In the genomic region with DNA sequence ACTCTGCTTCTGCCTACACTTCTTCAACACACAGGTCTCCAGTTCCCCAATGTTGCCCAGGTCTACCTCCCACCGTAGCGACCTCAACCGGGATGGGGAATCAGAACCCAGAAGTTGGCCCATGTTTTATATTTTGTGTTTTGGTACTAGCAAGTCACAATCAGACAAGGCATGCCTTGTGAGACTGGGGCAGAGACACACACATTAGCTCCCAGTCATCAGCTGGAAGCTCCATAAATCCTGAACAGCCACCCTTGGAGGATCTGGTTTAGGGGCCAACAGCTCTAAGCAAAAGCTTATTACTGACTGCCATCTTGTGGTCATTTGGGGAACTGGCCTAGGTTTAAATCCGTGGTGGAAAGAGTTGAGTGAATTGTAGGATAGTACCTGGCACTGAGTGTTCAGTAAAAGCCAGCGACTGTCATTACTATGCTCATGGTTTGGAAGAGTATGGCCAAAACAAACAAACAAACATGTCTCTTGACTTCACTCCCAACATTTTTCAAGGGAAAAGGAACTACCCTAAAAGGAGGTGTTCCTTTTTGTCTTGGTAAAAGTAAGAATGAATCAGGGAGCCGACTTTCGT, we compare ENCODE assay signal across 8 cellular contexts. TPM values are rescaled to one million over a fixed set of nuclear protein-coding genes. Genes with fewer than 3 reads are reported as not detected.
A peak's percentile ranks its signal among the peaks of the same experiment; 100 is the strongest.
DNase-seq lines count a peak whose midpoint lies in the region; ATAC-seq, FAIRE-seq and TF ChIP-seq lines count a peak whose summit lies in the region.

No MANE protein-coding gene starts in this region.

- no peaks in the 10 kb centered on the region for H3K79me2 ChIP-seq in HepG2 (ENCODE audit: insufficient read depth, low read length)

- peak; percentile 56 to 59 for ATAC-seq in CD4-positive, CD25-positive, alpha-beta regulatory T cell (ENCODE audit: low read depth in 2 of 2)
- ATAC-seq in HG03442 (IDR thresholded peaks at IDR 0.05; ENCODE audit: unreplicated experiment) (peak; percentile 41), HepG2 (peak; percentile 79), GM19452 (IDR thresholded peaks at IDR 0.05; ENCODE audit: unreplicated experiment) (no peak)

- H3K36me3 Mint-ChIP-seq in CD4-positive, CD25-positive, alpha-beta regulatory T cell, result no peaks in the 10 kb centered on the region
- no peaks in the 10 kb centered on the region for H3K36me3 Mint-ChIP-seq in activated CD4-positive, alpha-beta T cell treated with anti-CD3 and anti-CD28 coated beads, Interleukin-2, amount 10 ng/mL, durations not matched to agents 24 days and 14 days (ENCODE audit: low read depth)

- TF ChIP-seq POLR2A in HepG2 (IDR thresholded peaks at IDR 0.05; ENCODE audit: insufficient read depth in 1 of 2, low read depth in 2 of 2, low read length in 2 of 2), result no peak

- peak; percentile 67 to 89 (median 78) for DNase-seq in CD4-positive, CD25-positive, alpha-beta regulatory T cell
- DNase-seq in NCI-H526 treated with DMSO at 0.1 percent for 48 hours (lab: John Stamatoyannopoulos, UW) (peak; percentile 62), choroid plexus epithelial cell (ENCODE audit: low read depth) (peak; percentile 91), HepG2 (ENCODE audit: low spot score) (peak; percentile 81)
- DNase-seq in activated CD4-positive, alpha-beta T cell treated with anti-CD3 and anti-CD28 coated beads, Interleukin-2, amount 10 ng/mL, durations not matched to agents 24 days and 14 days, result peak; percentile 96
- peak in 2 of 3 donors; percentile 70 to 78 for DNase-seq in stimulated activated CD4-positive, alpha-beta T cell treated with anti-CD3 and anti-CD28 coated beads, TNF-alpha, amount 100 ng/mL, for 48 hours (ENCODE audit: low read depth in 3 of 3)

- TF ChIP-seq RAD21 in HepG2 (CRISPR knock-in tag; IDR thresholded peaks at IDR 0.05), result peak; percentile 99

- FAIRE-seq in HepG2 (lab: Jason Lieb, UNC), result peak; percentile 99

- H3K4me3 Mint-ChIP-seq in CD4-positive, CD25-positive, alpha-beta regulatory T cell, result peak overlapping the region in 1 of 4 donors; percentile 62
- peak overlapping the region; percentile 28 for H3K4me3 Mint-ChIP-seq in activated CD4-positive, alpha-beta T cell treated with anti-CD3 and anti-CD28 coated beads, Interleukin-2, amount 10 ng/mL, durations not matched to agents 24 days and 14 days

- intact Hi-C loops in activated CD4-positive, alpha-beta T cell treated with anti-CD3 and anti-CD28 coated beads, Interleukin-2, amount 10 ng/mL, durations not matched to agents 24 days and 14 days (cut with micrococcal nuclease), result loop anchor here (1.0 to 2.0 kb wide), 6 partner anchors 27 to 444 kb away; no protein-coding TSS in a partner anchor
- intact Hi-C loops in HepG2 (cut with micrococcal nuclease; ENCODE audit: unreplicated experiment), result loop anchor here (1.0 kb wide), 4 partner anchors 159 to 325 kb away; a partner anchor contains a TSS

- no peak overlapping the region for H3K4me3 ChIP-seq in CD4-positive, CD25-positive, alpha-beta regulatory T cell (ENCODE audit: low read depth, low read length)
- H3K4me3 ChIP-seq in choroid plexus epithelial cell (ENCODE audit: low read depth, low read length) (no peak overlapping the region), HepG2 (replicated peaks in 1 of 3; ENCODE audit: insufficient read depth in 1 of 3, low read depth in 2 of 3, low read length in 3 of 3) (no peak overlapping the region)

- in situ Hi-C loops in HepG2 (cut with HindIII; ENCODE audit: extremely low pct_ligation_motif_present, low pct_unique_long_range_greater_than_20kb), result loop anchor here (5.0 to 10.0 kb wide), 2 partner anchors 326 to 443 kb away; a partner anchor contains a TSS

- H3K4me1 Mint-ChIP-seq in CD4-positive, CD25-positive, alpha-beta regulatory T cell, result peaks cover 17 to 40% (median 26%) of the 10 kb centered on the region in 4 donors
- peaks cover 48% of the 10 kb centered on the region for H3K4me1 Mint-ChIP-seq in activated CD4-positive, alpha-beta T cell treated with anti-CD3 and anti-CD28 coated beads, Interleukin-2, amount 10 ng/mL, durations not matched to agents 24 days and 14 days

- whole genome bisulfite sequencing in HepG2 (ENCODE audit: low lambda C conversion rate), result 65% methylated on average over 7 of the region's 7 CpGs

- H3K9me3 ChIP-seq in CD4-positive, CD25-positive, alpha-beta regulatory T cell (ENCODE audit: control insufficient read depth in 2 of 2, low read length in 2 of 2), result no peaks in the 10 kb centered on the region
- no peaks in the 10 kb centered on the region for H3K9me3 ChIP-seq in HepG2 (ENCODE audit: low read length)

- H3K4me2 ChIP-seq in HepG2 (ENCODE audit: low read depth, low read length), result peak overlapping the region; percentile 6; the same call in 1 of the 2 replicates

- peak overlapping the region in 1 of 3 donors; percentile 85 for H3K27ac Mint-ChIP-seq in CD4-positive, CD25-positive, alpha-beta regulatory T cell
- H3K27ac Mint-ChIP-seq in activated CD4-positive, alpha-beta T cell treated with anti-CD3 and anti-CD28 coated beads, Interleukin-2, amount 10 ng/mL, durations not matched to agents 24 days and 14 days, result peak overlapping the region; percentile 93

- H3K27ac ChIP-seq in CD4-positive, CD25-positive, alpha-beta regulatory T cell (ENCODE audit: insufficient read depth, low read length, poor library complexity, severe bottlenecking), result no peak overlapping the region
- no peak overlapping the region for H3K27ac ChIP-seq in HepG2 (ENCODE audit: extremely low read length, insufficient read depth, low read length)

- no peaks in the 10 kb centered on the region for H3K27me3 ChIP-seq in CD4-positive, CD25-positive, alpha-beta regulatory T cell (ENCODE audit: control insufficient read depth, insufficient read depth, low read length)
- H3K27me3 ChIP-seq in HepG2 (ENCODE audit: control insufficient read depth in 1 of 2, insufficient read depth in 2 of 2, low read length in 2 of 2), result peaks cover 5 to 22% of the 10 kb centered on the region in 2 experiments; a peak in 3 of 5 replicates

- CTCF ChIA-PET in HepG2 (lab: Yijun Ruan, JAX; ENCODE audit: low intra/inter-chr PET ratio, low total read pairs), result interaction anchor here (1.2 to 10.6 kb wide), 9 partner anchors 39 to 444 kb away, joined by 3 to 268 read pairs (median 9); a partner anchor contains a TSS

- POLR2A ChIA-PET in HepG2 (lab: Yijun Ruan, JAX), result interaction anchor here (0.6 to 2.3 kb wide), 7 partner anchors 13 to 192 kb away, joined by 3 to 7 read pairs (median 4); no protein-coding TSS in a partner anchor

- no peak overlapping the region for H2AFZ ChIP-seq in HepG2 (ENCODE audit: low read length)

- peaks cover 4% of the 10 kb centered on the region for H3K27me3 Mint-ChIP-seq in CD4-positive, CD25-positive, alpha-beta regulatory T cell
- no peaks in the 10 kb centered on the region for H3K27me3 Mint-ChIP-seq in activated CD4-positive, alpha-beta T cell treated with anti-CD3 and anti-CD28 coated beads, Interleukin-2, amount 10 ng/mL, durations not matched to agents 24 days and 14 days

- peak; percentile 95 for TF ChIP-seq CTCF in choroid plexus epithelial cell (conservative IDR thresholded peaks at IDR 0.05; ENCODE audit: low read depth, low read length)
- TF ChIP-seq CTCF in HepG2 (CRISPR knock-in tag; IDR thresholded peaks at IDR 0.05), result peak; percentile 98

- peaks cover 32% of the 10 kb centered on the region for H3K4me1 ChIP-seq in CD4-positive, CD25-positive, alpha-beta regulatory T cell (ENCODE audit: control insufficient read depth, insufficient read depth, low read length, poor library complexity, severe bottlenecking)
- peaks cover 11% of the 10 kb centered on the region for H3K4me1 ChIP-seq in HepG2 (ENCODE audit: insufficient read depth, low read length)

- TF ChIP-seq EP300 in HepG2 (IDR thresholded peaks at IDR 0.05; ENCODE audit: low read depth in 2 of 2, low read length in 2 of 2) (no peak), HepG2 (CRISPR knock-in tag; IDR thresholded peaks at IDR 0.05; ENCODE audit: borderline replicate concordance) (no peak)

- no peaks in the 10 kb centered on the region for H4K20me1 ChIP-seq in HepG2 (ENCODE audit: insufficient read depth, low read length)

- H3K9me3 Mint-ChIP-seq in CD4-positive, CD25-positive, alpha-beta regulatory T cell, result no peaks in the 10 kb centered on the region
- no peaks in the 10 kb centered on the region for H3K9me3 Mint-ChIP-seq in activated CD4-positive, alpha-beta T cell treated with anti-CD3 and anti-CD28 coated beads, Interleukin-2, amount 10 ng/mL, durations not matched to agents 24 days and 14 days

- H3K9ac ChIP-seq in HepG2 (ENCODE audit: insufficient read depth, low read depth, low read length), result no peak overlapping the region

- BruUV-seq in HepG2 (replicated peaks; lab: Mats Ljungman, UMichigan), result no TSS peak

- no peaks in the 10 kb centered on the region for H3K36me3 ChIP-seq in CD4-positive, CD25-positive, alpha-beta regulatory T cell (ENCODE audit: control insufficient read depth, insufficient read depth, low read length)
- H3K36me3 ChIP-seq in HepG2 (replicated peaks in 1 of 2; ENCODE audit: control insufficient read depth in 1 of 2, insufficient read depth in 2 of 2, low read length in 2 of 2), result no peaks in the 10 kb centered on the region

RNA-seq across cellular contexts. Expression of a gene that starts 40.5 kb away (rescaled TPM):
- 161 TPM for total RNA-seq in CD4-positive, CD25-positive, alpha-beta regulatory T cell
- 100 to 1,000 TPM; 105 to 149 (median 127) TPM for polyA plus RNA-seq in CD4-positive, CD25-positive, alpha-beta regulatory T cell
- 153 and 158 TPM in 2 replicates for total RNA-seq in activated CD4-positive, alpha-beta T cell treated with anti-CD3 and anti-CD28 coated beads, Interleukin-2, amount 10 ng/mL, durations not matched to agents 24 days and 14 days
- total RNA-seq in HepG2 (2016; rRNA removed; fragmentation: Illumina TruSeq; extraction: Trizol), result 19.1 and 29.4 TPM in 2 replicates
- 13.7 and 14.9 TPM in 2 replicates for total RNA-seq in HepG2 (2016; cell fraction: cytosol; rRNA removed; fragmentation: Illumina TruSeq; extraction: Trizol; ENCODE audit: low read depth)
- 14.8 and 30.7 TPM in 2 replicates for total RNA-seq in HepG2 (2016; cell fraction: insoluble cytoplasmic fraction; rRNA removed; fragmentation: Illumina TruSeq; extraction: Trizol)
- 28.0 and 32.4 TPM in 2 replicates for total RNA-seq in HepG2 (2016; cell fraction: membrane; rRNA removed; fragmentation: Illumina TruSeq; extraction: Trizol)
- 29.7 and 34.7 TPM in 2 replicates for total RNA-seq in HepG2 (2016; cell fraction: nucleus; rRNA removed; fragmentation: Illumina TruSeq; extraction: Trizol)
- polyA plus RNA-seq in HepG2 (2011; rRNA removed), result 117 and 149 TPM in 2 replicates
- polyA plus RNA-seq in HepG2 (2011; cell fraction: cytosol; rRNA removed), result 60.3 and 76.2 TPM in 2 replicates
- polyA plus RNA-seq in HepG2 (2011; cell fraction: nucleus; rRNA removed), result 145 and 149 TPM in 2 replicates
- 142 and 149 TPM in 2 replicates for polyA plus RNA-seq in HepG2 (2012)
- 3.1 and 3.3 TPM in 2 replicates for polyA plus RNA-seq in HepG2 (2016; cell fraction: cytosol; fragmentation: Illumina TruSeq; extraction: Trizol; ENCODE audit: low read depth)
- polyA plus RNA-seq in HepG2 (2016; cell fraction: insoluble cytoplasmic fraction; fragmentation: Illumina TruSeq; extraction: Trizol; ENCODE audit: low read depth), result 15.9 and 19.2 TPM in 2 replicates
- polyA plus RNA-seq in HepG2 (2016; cell fraction: membrane; fragmentation: Illumina TruSeq; extraction: Trizol; ENCODE audit: low read depth), result 7.9 and 8.1 TPM in 2 replicates
- 68.4 and 71.9 TPM in 2 replicates for polyA plus RNA-seq in HepG2 (2016; cell fraction: nucleus; fragmentation: Illumina TruSeq; extraction: Trizol; ENCODE audit: insufficient read depth, low read depth)
- 24.0 and 183 TPM in 2 replicates for polyA minus RNA-seq in HepG2 (2011; rRNA and poly(A)+ RNA removed; ENCODE audit: low replicate concordance)
- 66.0 and 82.3 TPM in 2 replicates for polyA minus RNA-seq in HepG2 (2011; cell fraction: cytosol; rRNA and poly(A)+ RNA removed)
- 45.6 and 58.6 TPM in 2 replicates for polyA minus RNA-seq in HepG2 (2011; cell fraction: nucleus; rRNA and poly(A)+ RNA removed)

RNA-seq across cellular contexts. Expression of a gene that starts 47.2 kb away (rescaled TPM):
- 13.3 TPM for total RNA-seq in CD4-positive, CD25-positive, alpha-beta regulatory T cell
- 1 to 10 TPM; 8.2 to 9.6 (median 8.9) TPM for polyA plus RNA-seq in CD4-positive, CD25-positive, alpha-beta regulatory T cell
- total RNA-seq in activated CD4-positive, alpha-beta T cell treated with anti-CD3 and anti-CD28 coated beads, Interleukin-2, amount 10 ng/mL, durations not matched to agents 24 days and 14 days, result 17.2 and 18.7 TPM in 2 replicates
- total RNA-seq in HepG2 (2016; rRNA removed; fragmentation: Illumina TruSeq; extraction: Trizol), result 12.9 and 15.5 TPM in 2 replicates
- total RNA-seq in HepG2 (2016; cell fraction: cytosol; rRNA removed; fragmentation: Illumina TruSeq; extraction: Trizol; ENCODE audit: low read depth), result 5.1 and 5.5 TPM in 2 replicates
- 12.5 and 13.1 TPM in 2 replicates for total RNA-seq in HepG2 (2016; cell fraction: insoluble cytoplasmic fraction; rRNA removed; fragmentation: Illumina TruSeq; extraction: Trizol)
- 18.5 and 19.2 TPM in 2 replicates for total RNA-seq in HepG2 (2016; cell fraction: membrane; rRNA removed; fragmentation: Illumina TruSeq; extraction: Trizol)
- 11.0 and 12.8 TPM in 2 replicates for total RNA-seq in HepG2 (2016; cell fraction: nucleus; rRNA removed; fragmentation: Illumina TruSeq; extraction: Trizol)
- polyA plus RNA-seq in HepG2 (2011; rRNA removed), result 8.4 and 9.7 TPM in 2 replicates
- polyA plus RNA-seq in HepG2 (2011; cell fraction: cytosol; rRNA removed), result 9.7 and 10.3 TPM in 2 replicates
- 10.9 and 11.1 TPM in 2 replicates for polyA plus RNA-seq in HepG2 (2011; cell fraction: nucleus; rRNA removed)
- polyA plus RNA-seq in HepG2 (2012), result 10.9 and 11.4 TPM in 2 replicates
- polyA plus RNA-seq in HepG2 (2016; cell fraction: cytosol; fragmentation: Illumina TruSeq; extraction: Trizol; ENCODE audit: low read depth), result 4.7 and 5.3 TPM in 2 replicates
- 17.4 and 20.4 TPM in 2 replicates for polyA plus RNA-seq in HepG2 (2016; cell fraction: insoluble cytoplasmic fraction; fragmentation: Illumina TruSeq; extraction: Trizol; ENCODE audit: low read depth)
- 15.4 and 16.5 TPM in 2 replicates for polyA plus RNA-seq in HepG2 (2016; cell fraction: membrane; fragmentation: Illumina TruSeq; extraction: Trizol; ENCODE audit: low read depth)
- 20.1 and 21.3 TPM in 2 replicates for polyA plus RNA-seq in HepG2 (2016; cell fraction: nucleus; fragmentation: Illumina TruSeq; extraction: Trizol; ENCODE audit: insufficient read depth, low read depth)
- polyA minus RNA-seq in HepG2 (2011; rRNA and poly(A)+ RNA removed; ENCODE audit: low replicate concordance), result 5.2 and 8.5 TPM in 2 replicates
- 4.5 and 5.4 TPM in 2 replicates for polyA minus RNA-seq in HepG2 (2011; cell fraction: cytosol; rRNA and poly(A)+ RNA removed)
- polyA minus RNA-seq in HepG2 (2011; cell fraction: nucleus; rRNA and poly(A)+ RNA removed), result 10.0 and 11.3 TPM in 2 replicates

RNA-seq across cellular contexts. Expression of a gene that starts 47.5 kb away (rescaled TPM):
- 1.4 TPM for total RNA-seq in CD4-positive, CD25-positive, alpha-beta regulatory T cell
- polyA plus RNA-seq in CD4-positive, CD25-positive, alpha-beta regulatory T cell, result 1 to 10 TPM in 1 of 4 donors, under 1 TPM in 3; 0.38 to 1.2 (median 0.72) TPM
- total RNA-seq in activated CD4-positive, alpha-beta T cell treated with anti-CD3 and anti-CD28 coated beads, Interleukin-2, amount 10 ng/mL, durations not matched to agents 24 days and 14 days, result 4.1 and 6.1 TPM in 2 replicates
- 1.6 and 3.4 TPM in 2 replicates for total RNA-seq in HepG2 (2016; rRNA removed; fragmentation: Illumina TruSeq; extraction: Trizol)
- 1.1 and 2.0 TPM in 2 replicates for total RNA-seq in HepG2 (2016; cell fraction: cytosol; rRNA removed; fragmentation: Illumina TruSeq; extraction: Trizol; ENCODE audit: low read depth)
- total RNA-seq in HepG2 (2016; cell fraction: insoluble cytoplasmic fraction; rRNA removed; fragmentation: Illumina TruSeq; extraction: Trizol), result 1.9 and 2.0 TPM in 2 replicates
- 1.5 and 2.6 TPM in 2 replicates for total RNA-seq in HepG2 (2016; cell fraction: membrane; rRNA removed; fragmentation: Illumina TruSeq; extraction: Trizol)
- 3.4 and 4.3 TPM in 2 replicates for total RNA-seq in HepG2 (2016; cell fraction: nucleus; rRNA removed; fragmentation: Illumina TruSeq; extraction: Trizol)
- 1.8 and 2.3 TPM in 2 replicates for polyA plus RNA-seq in HepG2 (2011; rRNA removed)
- 1.2 and 1.8 TPM in 2 replicates for polyA plus RNA-seq in HepG2 (2011; cell fraction: cytosol; rRNA removed)
- polyA plus RNA-seq in HepG2 (2011; cell fraction: nucleus; rRNA removed), result 0.56 and 0.92 TPM in 2 replicates
- polyA plus RNA-seq in HepG2 (2012), result 1.3 and 1.5 TPM in 2 replicates
- 0.25 and 0.40 TPM in 2 replicates for polyA plus RNA-seq in HepG2 (2016; cell fraction: cytosol; fragmentation: Illumina TruSeq; extraction: Trizol; ENCODE audit: low read depth)
- polyA plus RNA-seq in HepG2 (2016; cell fraction: insoluble cytoplasmic fraction; fragmentation: Illumina TruSeq; extraction: Trizol; ENCODE audit: low read depth), result 2.7 and 3.0 TPM in 2 replicates
- polyA plus RNA-seq in HepG2 (2016; cell fraction: membrane; fragmentation: Illumina TruSeq; extraction: Trizol; ENCODE audit: low read depth), result 0.95 and 1.4 TPM in 2 replicates
- 2.9 and 4.5 TPM in 2 replicates for polyA plus RNA-seq in HepG2 (2016; cell fraction: nucleus; fragmentation: Illumina TruSeq; extraction: Trizol; ENCODE audit: insufficient read depth, low read depth)
- polyA minus RNA-seq in HepG2 (2011; rRNA and poly(A)+ RNA removed; ENCODE audit: low replicate concordance), result 1.7 and 2.2 TPM in 2 replicates
- polyA minus RNA-seq in HepG2 (2011; cell fraction: cytosol; rRNA and poly(A)+ RNA removed), result 0.97 and 2.3 TPM in 2 replicates
- polyA minus RNA-seq in HepG2 (2011; cell fraction: nucleus; rRNA and poly(A)+ RNA removed), result 2.1 and 2.7 TPM in 2 replicates
